In the genomic region with DNA sequence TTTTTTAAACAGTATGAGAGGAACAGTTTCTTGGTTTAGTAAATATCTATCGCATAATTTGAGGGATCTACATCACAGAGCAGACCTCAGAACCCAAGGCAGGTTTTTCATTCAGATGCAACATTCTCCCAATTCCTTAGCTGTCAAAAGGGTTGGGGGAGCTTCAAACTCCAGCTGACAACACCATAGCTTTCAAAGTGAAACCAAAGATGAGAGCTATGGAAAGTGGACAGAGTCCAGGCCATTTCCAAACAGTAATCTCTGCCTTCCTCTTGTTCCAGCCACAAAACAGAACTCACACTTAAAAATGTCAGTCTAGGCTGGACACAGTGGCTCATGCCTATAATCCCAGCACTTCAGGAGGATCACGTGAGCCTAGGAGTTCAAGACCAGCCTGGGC, we compare ENCODE assay signal across 21 cellular contexts.
A peak's percentile ranks its signal among the peaks of the same experiment; 100 is the strongest.
DNase-seq lines count a peak whose midpoint lies in the region; ATAC-seq, FAIRE-seq and TF ChIP-seq lines count a peak whose summit lies in the region.
"Had no signal": no experiment of that assay in that cellular context is flagged by ENCODE, and none has a peak within 500 bp of the region (broad histone marks: within the 10 kb centered on the region; RNA-seq: fewer than 3 reads in every experiment).

No MANE protein-coding gene starts in this region.

- H4K20me1 ChIP-seq in MM.1S (ENCODE audit: insufficient read depth, low read length) (no peaks in the 10 kb centered on the region), H1 (replicated peaks in 1 of 2; ENCODE audit: control insufficient read depth in 1 of 2, insufficient read depth in 2 of 2, low read length in 2 of 2) (no peaks in the 10 kb centered on the region), HepG2 (ENCODE audit: insufficient read depth, low read length) (no peaks in the 10 kb centered on the region)

- no peak overlapping the region for H2BK120ac ChIP-seq in H1 (replicated peaks; ENCODE audit: low read depth, low read length)

- no peak for TF ChIP-seq POLR2A in H1 (IDR thresholded peaks at IDR 0.05; ENCODE audit: control extremely low read depth in 1 of 2, low read depth in 2 of 2, low read length in 2 of 2)
- no peak for TF ChIP-seq POLR2A in HepG2 (IDR thresholded peaks at IDR 0.05; ENCODE audit: insufficient read depth in 1 of 2, low read depth in 2 of 2, low read length in 2 of 2)

- H3K27me3 ChIP-seq in MM.1S (replicated peaks; ENCODE audit: insufficient read depth, low read length) = no peaks in the 10 kb centered on the region
- H3K27me3 ChIP-seq in H1 (replicated peaks in 1 of 4; ENCODE audit: control insufficient read depth in 3 of 4, extremely low read depth in 1 of 4, insufficient read depth in 3 of 4, low read length in 3 of 4) = no peaks in the 10 kb centered on the region
- peaks cover 1 to 26% of the 10 kb centered on the region in 2 experiments; a peak in 4 of 5 replicates for H3K27me3 ChIP-seq in HepG2 (ENCODE audit: control insufficient read depth in 1 of 2, insufficient read depth in 2 of 2, low read length in 2 of 2)
- H3K27me3 ChIP-seq in effector memory CD4-positive, alpha-beta T cell (replicated peaks; ENCODE audit: control insufficient read depth, insufficient read depth, low read length, poor library complexity, severe bottlenecking) = no peaks in the 10 kb centered on the region

- 81% methylated on average over 2 of the region's 2 CpGs; no CpG with 5 or more reads in 1 of the 2 experiments for WGBS in H1 (ENCODE audit: extremely low coverage in 1 of 2, insufficient coverage in 1 of 2, insufficient read length in 1 of 2, insufficient replicate concordance in 2 of 2, low coverage in 1 of 2, low lambda C conversion rate in 2 of 2, missing lambda C conversion rate in 1 of 2), 2 experiments
- WGBS in HepG2 (ENCODE audit: low lambda C conversion rate) = 38% methylated on average over 2 of the region's 2 CpGs

- H2AFZ ChIP-seq in MM.1S (ENCODE audit: low read length) = no peak overlapping the region
- H2AFZ ChIP-seq in H1 (ENCODE audit: low read length) = no peak overlapping the region
- H2AFZ ChIP-seq in HepG2 (ENCODE audit: low read length) = no peak overlapping the region
- H2AFZ ChIP-seq: GM23338 had no signal

- H3K4me3 ChIP-seq in AG10803 (ENCODE audit: low read length) = no peak overlapping the region
- no peak overlapping the region for H3K4me3 ChIP-seq in MM.1S (ENCODE audit: low read length)
- no peak overlapping the region for H3K4me3 ChIP-seq in H1 (ENCODE audit: extremely low read depth in 1 of 4, insufficient read depth in 2 of 4, low read depth in 3 of 4, low read length in 4 of 4)
- no peak overlapping the region for H3K4me3 ChIP-seq in HepG2 (replicated peaks in 1 of 3; ENCODE audit: insufficient read depth in 1 of 3, low read depth in 2 of 3, low read length in 3 of 3)
- H3K4me3 ChIP-seq in effector memory CD4-positive, alpha-beta T cell (ENCODE audit: insufficient read depth, low read depth, low read length, poor library complexity, severe bottlenecking) = no peak overlapping the region
- H3K4me3 ChIP-seq: GM12878, GM23338 had no signal

- H3K36me3 ChIP-seq in MM.1S (replicated peaks; ENCODE audit: insufficient read depth, low read length) = no peaks in the 10 kb centered on the region
- no peaks in the 10 kb centered on the region for H3K36me3 ChIP-seq in H1 (ENCODE audit: control insufficient read depth in 2 of 4, insufficient read depth in 4 of 4, low read length in 3 of 4)
- no peaks in the 10 kb centered on the region for H3K36me3 ChIP-seq in HepG2 (replicated peaks in 1 of 2; ENCODE audit: control insufficient read depth in 1 of 2, insufficient read depth in 2 of 2, low read length in 2 of 2)
- H3K36me3 ChIP-seq in effector memory CD4-positive, alpha-beta T cell (ENCODE audit: control insufficient read depth, insufficient read depth, low read length) = no peaks in the 10 kb centered on the region
- H3K36me3 ChIP-seq: BE2C had no signal

- H2BK15ac ChIP-seq in H1 (ENCODE audit: low read length) = no peak overlapping the region

- H2BK12ac ChIP-seq in H1 (ENCODE audit: low read depth, low read length) = no peak overlapping the region

- no peak overlapping the region for H4K91ac ChIP-seq in H1 (replicated peaks; ENCODE audit: insufficient read length, low read length)

- peak; percentile 12 for DNase-seq in AG10803 (ENCODE audit: low read depth)
- no peak for DNase-seq in MM.1S
- DNase-seq in H1 (ENCODE audit: low read depth in 1 of 2, low spot score in 2 of 2) = no peak
- DNase-seq in HepG2 (ENCODE audit: low spot score) = no peak
- DNase-seq in NCI-H226 = no peak
- DNase-seq in effector memory CD4-positive, alpha-beta T cell = no peak
- no peak for DNase-seq in middle frontal gyrus (ENCODE audit: extremely low spot score, low spot score)
- DNase-seq: BE2C, HCEC 1CT, Karpas-422, NCI-H1694, NCI-H2081 treated with DMSO at 0.1 percent for 48 hours, NCI-H2171 treated with DMSO at 0.1 percent for 48 hours, NCI-H446 treated with DMSO at 0.1 percent for 48 hours, NCI-H526 treated with DMSO at 0.1 percent for 48 hours, Right ventricle myocardium superior had no signal

- TF ChIP-seq EP300 in H1 (IDR thresholded peaks at IDR 0.05; ENCODE audit: borderline replicate concordance in 1 of 2, low read depth in 2 of 2, low read length in 2 of 2) = no peak
- no peak for TF ChIP-seq EP300 in HepG2 (IDR thresholded peaks at IDR 0.05; ENCODE audit: low read depth in 2 of 2, low read length in 2 of 2)
- no peak for TF ChIP-seq EP300 in HepG2 (CRISPR knock-in tag; IDR thresholded peaks at IDR 0.05; ENCODE audit: borderline replicate concordance)

- no peak for TF ChIP-seq CTCF in AG10803 (conservative IDR thresholded peaks at IDR 0.05; ENCODE audit: low read length)
- no peak for TF ChIP-seq CTCF in MM.1S (IDR thresholded peaks at IDR 0.05; ENCODE audit: low read length)
- TF ChIP-seq CTCF in H1 (IDR thresholded peaks at IDR 0.05; ENCODE audit: control extremely low read depth in 1 of 3, insufficient read depth in 1 of 3, low read depth in 1 of 3, low read length in 3 of 3) = no peak
- TF ChIP-seq CTCF in HepG2 (CRISPR knock-in tag; IDR thresholded peaks at IDR 0.05) = no peak

- ATAC-seq in HepG2 (peak; percentile 35; the same call in 1 of the 3 replicates), HG02763 (IDR thresholded peaks at IDR 0.05; ENCODE audit: unreplicated experiment) (no peak)
- ATAC-seq: GM12878, GM23338 had no signal

- H3F3A ChIP-seq in MM.1S (ENCODE audit: insufficient read depth, low read length) = no peaks in the 10 kb centered on the region

- 0 out of 2 replicates have a peak, but pooled peaks cover 6% of the 10 kb centered on the region for H3K4me1 ChIP-seq in MM.1S (ENCODE audit: low read length)
- peaks cover 0 to 8% (median 6%) of the 10 kb centered on the region in 4 experiments; a peak in 3 of 7 replicates for H3K4me1 ChIP-seq in H1 (replicated peaks in 1 of 4; ENCODE audit: control insufficient read depth in 3 of 4, insufficient read depth in 4 of 4, low read length in 3 of 4)
- peaks cover 9% of the 10 kb centered on the region for H3K4me1 ChIP-seq in HepG2 (ENCODE audit: insufficient read depth, low read length)
- H3K4me1 ChIP-seq in effector memory CD4-positive, alpha-beta T cell (ENCODE audit: control insufficient read depth, insufficient read depth, low read length, poor library complexity, severe bottlenecking) = no peaks in the 10 kb centered on the region

- FAIRE-seq in H1 (lab: Jason Lieb, UNC) (no peak), HepG2 (lab: Jason Lieb, UNC) (no peak)
- FAIRE-seq: A204.1, D721Med, GM12878 had no signal

- no peaks in the 10 kb centered on the region for H3K79me1 ChIP-seq in H1 (ENCODE audit: low read depth, low read length)

- no peak overlapping the region for H2BK5ac ChIP-seq in H1 (ENCODE audit: low read depth, low read length)

- CTCF ChIA-PET in H1 (lab: Charles Lee; ENCODE audit: partially characterized antibody) (interaction anchor here (0.7 to 1.6 kb wide), 4 partner anchors 8 to 93 kb away, joined by 3 to 8 read pairs (median 4); no protein-coding TSS in a partner anchor), HepG2 (lab: Yijun Ruan, JAX; ENCODE audit: low intra/inter-chr PET ratio, low total read pairs) (no interaction called here)

- no peak overlapping the region for H3K9ac ChIP-seq in MM.1S (ENCODE audit: low read length)
- no peak overlapping the region for H3K9ac ChIP-seq in H1 (replicated peaks in 1 of 4; ENCODE audit: extremely low read depth in 1 of 4, low read depth in 3 of 4, low read length in 3 of 4)
- no peak overlapping the region for H3K9ac ChIP-seq in HepG2 (ENCODE audit: insufficient read depth, low read depth, low read length)

- no peak overlapping the region for H3K4ac ChIP-seq in H1 (replicated peaks; ENCODE audit: insufficient read length, low read depth, low read length)

- H3K9me3 ChIP-seq in MM.1S (replicated peaks; ENCODE audit: insufficient read depth, low read length) (no peaks in the 10 kb centered on the region), H1 (ENCODE audit: insufficient read depth in 2 of 2, low read depth in 1 of 2, low read length in 1 of 2) (no peaks in the 10 kb centered on the region), HepG2 (ENCODE audit: low read length) (no peaks in the 10 kb centered on the region)
- no peaks in the 10 kb centered on the region for H3K9me3 ChIP-seq in effector memory CD4-positive, alpha-beta T cell (ENCODE audit: control insufficient read depth, low read length)
- H3K9me3 ChIP-seq: BE2C had no signal

- H3K9me2 ChIP-seq in MM.1S (replicated peaks; ENCODE audit: insufficient read depth, low read length) = no peaks in the 10 kb centered on the region

- H3K23ac ChIP-seq in H1 (ENCODE audit: insufficient read length) = no peak overlapping the region

- H2AK5ac ChIP-seq in H1 (ENCODE audit: low read depth, low read length) = no peak overlapping the region

- H3K56ac ChIP-seq in H1 (replicated peaks; ENCODE audit: insufficient read length, low read depth, low read length) = no peak overlapping the region

- no peak overlapping the region for H4K5ac ChIP-seq in H1 (ENCODE audit: insufficient read length, low read depth, low read length)

- intact Hi-C loops in HepG2 (cut with micrococcal nuclease; ENCODE audit: unreplicated experiment) = no loop called here

- H4K8ac ChIP-seq in H1 (ENCODE audit: extremely low read depth, insufficient read depth, low read length) = no peak overlapping the region

- no TSS peak for BruUV-seq in HepG2 (replicated peaks; lab: Mats Ljungman, UMichigan)

- POLR2A ChIA-PET in H1 (lab: Charles Lee; ENCODE audit: partially characterized antibody) (interaction anchor here (0.7 to 1.2 kb wide), 2 partner anchors 16 to 38 kb away, joined by 3 read pairs; no protein-coding TSS in a partner anchor), HepG2 (lab: Yijun Ruan, JAX) (no interaction called here)

- H3K27ac ChIP-seq in MM.1S (ENCODE audit: low read length) = no peak overlapping the region
- H3K27ac ChIP-seq in H1 (ENCODE audit: low read depth, low read length) = no peak overlapping the region
- H3K27ac ChIP-seq in HepG2 (ENCODE audit: extremely low read length, insufficient read depth, low read length) = no peak overlapping the region
- no peak overlapping the region for H3K27ac ChIP-seq in effector memory CD4-positive, alpha-beta T cell (ENCODE audit: insufficient read depth, low read length, poor library complexity, severe bottlenecking)

- no peak overlapping the region for H2BK20ac ChIP-seq in H1 (ENCODE audit: low read length)

- no peak overlapping the region for H3K14ac ChIP-seq in H1 (ENCODE audit: insufficient read length)

- in situ Hi-C loops in HepG2 (cut with HindIII; ENCODE audit: extremely low pct_ligation_motif_present, low pct_unique_long_range_greater_than_20kb) = no loop called here

- TF ChIP-seq RAD21 in H1 (IDR thresholded peaks at IDR 0.05 in 1 of 2, conservative IDR thresholded peaks at IDR 0.05 in 1 of 2; ENCODE audit: low read depth in 2 of 2, low read length in 2 of 2) (no peak), HepG2 (CRISPR knock-in tag; IDR thresholded peaks at IDR 0.05) (no peak)

- no peak overlapping the region for H3K18ac ChIP-seq in H1 (ENCODE audit: extremely low read depth, low read length)

- H3K4me2 ChIP-seq in MM.1S (ENCODE audit: low read depth, low read length) = peak overlapping the region; percentile 27; the same call in 1 of the 2 replicates
- no peak overlapping the region for H3K4me2 ChIP-seq in H1 (ENCODE audit: insufficient read depth in 1 of 2, low read depth in 2 of 2, low read length in 2 of 2)
- H3K4me2 ChIP-seq in HepG2 (ENCODE audit: low read depth, low read length) = 0 out of 2 replicates have a peak overlapping the region, but pooled peaks have one; percentile 2
- H3K4me2 ChIP-seq: GM23338 had no signal

- H3K79me2 ChIP-seq in MM.1S (ENCODE audit: low read length) = no peaks in the 10 kb centered on the region
- H3K79me2 ChIP-seq in H1 (ENCODE audit: control insufficient read depth in 1 of 2, insufficient read depth in 2 of 2, low read length in 2 of 2) = no peaks in the 10 kb centered on the region
- H3K79me2 ChIP-seq in HepG2 (ENCODE audit: insufficient read depth, low read length) = no peaks in the 10 kb centered on the region

- no peaks in the 10 kb centered on the region for H3K23me2 ChIP-seq in H1 (ENCODE audit: low read depth, low read length)

Comparison
In these comparisons a context has a peak if more than half of its experiments do, and no peak if none do; other contexts are left out.
1. H3K4me2 ChIP-seq: peak in MM.1S (single experiment) and HepG2 (single experiment); none in H1 (0 of 2).